25 cellular contexts compared by ENCODE assay signal in the genomic region with DNA sequence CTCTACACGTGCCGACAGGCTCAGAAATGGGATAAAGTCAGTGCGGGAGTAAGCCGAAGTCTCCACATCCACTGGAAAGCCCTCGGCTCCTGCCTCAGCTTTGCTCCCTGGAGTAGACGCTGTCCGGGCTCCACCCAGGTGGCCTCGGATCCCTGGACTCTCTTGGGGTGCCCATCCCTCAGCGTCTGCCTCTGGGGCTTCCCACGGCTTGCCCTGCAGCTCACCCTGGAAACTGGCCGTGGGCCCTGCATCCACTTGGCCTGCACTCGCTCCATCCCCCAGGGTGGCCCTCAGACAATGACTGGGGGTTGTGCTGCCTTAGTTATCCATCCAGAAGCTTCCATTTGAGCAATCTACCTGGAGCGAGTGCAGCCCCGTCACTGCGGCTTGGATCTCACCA. TPM values are rescaled to one million over a fixed set of nuclear protein-coding genes. Genes with fewer than 3 reads are reported as not detected.
DNase-seq lines count a peak whose midpoint lies in the region; ATAC-seq and TF ChIP-seq lines count a peak whose summit lies in the region.
"Had no signal": no experiment of that assay in that cellular context is flagged by ENCODE, and none has a peak within 500 bp of the region (broad histone marks: within the 10 kb centered on the region; RNA-seq: fewer than 3 reads in every experiment).

No MANE protein-coding gene starts in this region.

- WGBS in psoas muscle, 3 donors = 90 to 92% (median 91%) methylated on average over 15 of the region's 15 CpGs

- ATAC-seq in left ventricle myocardium superior (no peak), HG02885 (IDR thresholded peaks at IDR 0.05; ENCODE audit: poor library complexity, unreplicated experiment) (no peak), psoas muscle (no peak)
- ATAC-seq: A549 had no signal

- no peak overlapping the region for H3K4me3 Mint-ChIP-seq in progenitor cell of endocrine pancreas (ENCODE audit: low read depth)
- H3K4me3 Mint-ChIP-seq: CD8-positive, alpha-beta memory T cell had no signal

- H3K36me3 ChIP-seq in right atrium auricular region (no peaks in the 10 kb centered on the region), osteoblast (ENCODE audit: insufficient read depth, low read length) (no peaks in the 10 kb centered on the region), psoas muscle (ENCODE audit: insufficient read depth in 1 of 2, low read depth in 1 of 2) (no peaks in the 10 kb centered on the region)
- H3K36me3 ChIP-seq: BE2C, MG63 had no signal

- no peaks in the 10 kb centered on the region for H3K79me2 ChIP-seq in osteoblast (ENCODE audit: insufficient read depth, low read length)

- no peaks in the 10 kb centered on the region for H4K20me1 ChIP-seq in osteoblast (ENCODE audit: insufficient read depth, low read length)

- H3K36me3 Mint-ChIP-seq in progenitor cell of endocrine pancreas (ENCODE audit: insufficient read depth) = no peaks in the 10 kb centered on the region
- H3K36me3 Mint-ChIP-seq: CD14-positive monocyte had no signal

- peaks cover 13% of the 10 kb centered on the region for H3K27me3 Mint-ChIP-seq in progenitor cell of endocrine pancreas

- H3K27me3 ChIP-seq in right atrium auricular region (no peaks in the 10 kb centered on the region), osteoblast (ENCODE audit: insufficient read depth, low read length) (no peaks in the 10 kb centered on the region), psoas muscle (ENCODE audit: insufficient read depth in 3 of 3, low read length in 2 of 3) (no peaks in the 10 kb centered on the region)
- H3K27me3 ChIP-seq: BE2C, MG63 had no signal

- H2AFZ ChIP-seq in osteoblast (ENCODE audit: low read length) = no peak overlapping the region

- TF ChIP-seq CTCF in right atrium auricular region (IDR thresholded peaks at IDR 0.05) (no peak), osteoblast (IDR thresholded peaks at IDR 0.05; ENCODE audit: extremely low read depth, low read depth, low read length) (no peak), progenitor cell of endocrine pancreas (IDR thresholded peaks at IDR 0.05; ENCODE audit: unreplicated experiment) (no peak), psoas muscle (IDR thresholded peaks at IDR 0.05) (no peak)

- intact Hi-C loops in left ventricle myocardium superior (cut with micrococcal nuclease) (no loop called here), psoas muscle (cut with DNase I) (no loop called here)

- H3K4me1 ChIP-seq in right atrium auricular region (peaks cover 0 to 13% of the 10 kb centered on the region in 2 donors), osteoblast (ENCODE audit: insufficient read depth, low read length) (peaks cover 21% of the 10 kb centered on the region), psoas muscle (peaks cover 9% of the 10 kb centered on the region)
- H3K4me1 ChIP-seq: BE2C had no signal

- no peak overlapping the region for H3K4me2 ChIP-seq in osteoblast (ENCODE audit: insufficient read depth, low read length)
- H3K4me2 ChIP-seq: A549 had no signal

- no peaks in the 10 kb centered on the region for H3K9me3 Mint-ChIP-seq in progenitor cell of endocrine pancreas (ENCODE audit: low read depth)
- H3K9me3 Mint-ChIP-seq: CD8-positive, alpha-beta memory T cell had no signal

- H3K4me1 Mint-ChIP-seq in progenitor cell of endocrine pancreas (ENCODE audit: low read depth) = no peaks in the 10 kb centered on the region
- H3K4me1 Mint-ChIP-seq: CD8-positive, alpha-beta memory T cell had no signal

- H3K9me3 ChIP-seq in right atrium auricular region (no peaks in the 10 kb centered on the region), osteoblast (ENCODE audit: low read depth, low read length) (no peaks in the 10 kb centered on the region), psoas muscle (no peaks in the 10 kb centered on the region)
- H3K9me3 ChIP-seq: A549, BE2C had no signal

- no peak overlapping the region for H3K27ac ChIP-seq in right atrium auricular region
- H3K27ac ChIP-seq in osteoblast (ENCODE audit: low read depth, low read length) = no peak overlapping the region
- H3K27ac ChIP-seq in psoas muscle = no peak overlapping the region
- H3K27ac ChIP-seq: A549 had no signal

- H3K4me3 ChIP-seq in right atrium auricular region (no peak overlapping the region), osteoblast (ENCODE audit: insufficient read depth, low read length) (no peak overlapping the region), psoas muscle (no peak overlapping the region)
- H3K4me3 ChIP-seq: A549, MG63 had no signal

- DNase-seq in left ventricle myocardium superior (peak; percentile 23), right atrium auricular region (ENCODE audit: low spot score) (no peak), islet precursor cell (peak; percentile 49), osteoblast (ENCODE audit: insufficient read length, low spot score, missing footprints) (peak; percentile 59), progenitor cell of endocrine pancreas (ENCODE audit: low spot score, unreplicated experiment) (no peak), psoas muscle (no peak)
- DNase-seq: BE2C; Calu3; CD8-positive, alpha-beta memory T cell; DMS79 treated with DMSO at 0.1 percent for 48 hours; GF-D8; GOT3; HCEC 1CT; IMR-90; KG1; MG63; NCI-H1105 treated with DMSO at 0.1 percent for 48 hours; NCI-H146; NCI-H2029; NCI-H446 treated with DMSO at 0.1 percent for 48 hours; NCI-H526 treated with DMSO at 0.1 percent for 48 hours; RPMI8226 had no signal

- no peak overlapping the region for H3K27ac Mint-ChIP-seq in progenitor cell of endocrine pancreas
- H3K27ac Mint-ChIP-seq: CD8-positive, alpha-beta memory T cell had no signal

RNA-seq across cellular contexts. Expression of gene TAF1B, which starts 36.2 kb away (rescaled TPM):
- total RNA-seq in left ventricle myocardium superior (3.6 TPM), right atrium auricular region (1 to 10 TPM; 4.0 to 6.1 TPM), osteoblast (36.5 and 41.3 TPM in 2 replicates), progenitor cell of endocrine pancreas (28.6 and 30.5 TPM in 2 replicates), psoas muscle (1 to 10 TPM; 3.8 to 7.6 (median 5.8) TPM)
- 1 to 10 TPM; 2.7 to 6.0 (median 5.7) TPM for polyA plus RNA-seq in psoas muscle

Comparison
In these comparisons a context has a peak if more than half of its experiments do, and no peak if none do; other contexts are left out.
1. DNase-seq: peak in left ventricle myocardium superior (single experiment), islet precursor cell (single experiment) and osteoblast (single experiment); none in right atrium auricular region (single experiment), progenitor cell of endocrine pancreas (single experiment) and psoas muscle (0 of 2).